In the genomic region with DNA sequence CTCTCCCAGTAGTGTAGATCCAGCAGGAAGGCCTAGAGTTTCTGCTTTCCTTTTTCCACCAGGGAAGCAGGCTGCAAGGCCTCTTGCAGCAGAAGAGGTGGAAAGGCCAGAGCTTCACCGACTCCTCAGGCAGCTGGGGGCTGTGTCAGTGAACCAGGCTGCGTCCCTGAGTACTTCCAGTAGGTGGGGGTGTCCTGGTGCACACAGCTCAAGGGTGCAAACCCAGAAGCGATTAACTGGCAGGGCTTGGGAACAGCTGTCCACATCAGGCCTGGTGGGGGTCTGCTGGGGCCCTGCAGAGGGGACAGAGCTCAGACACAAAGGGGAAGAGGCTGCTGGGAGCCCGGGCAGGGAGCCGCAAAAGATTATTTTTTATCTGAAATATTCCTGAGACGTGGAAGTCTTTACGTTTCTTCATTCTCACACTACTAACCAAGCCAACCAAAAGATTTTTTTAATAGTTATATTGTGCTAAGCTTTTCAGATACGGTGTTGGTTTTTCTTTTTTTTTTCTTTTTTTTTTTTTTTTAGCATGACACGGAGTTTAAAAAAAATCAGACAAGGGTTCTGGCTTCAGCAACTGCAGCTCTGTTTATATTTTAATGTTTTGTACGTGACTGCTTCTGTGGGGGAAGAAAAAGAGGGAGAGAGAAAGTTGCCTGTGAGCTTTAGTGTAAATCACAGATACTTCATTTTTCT, we compare ENCODE assay signal across 8 cellular contexts. TPM values are rescaled to one million over a fixed set of nuclear protein-coding genes. Genes with fewer than 3 reads are reported as not detected.
A peak's percentile ranks its signal among the peaks of the same experiment; 100 is the strongest.
DNase-seq lines count a peak whose midpoint lies in the region; ATAC-seq and TF ChIP-seq lines count a peak whose summit lies in the region.

No MANE protein-coding gene starts in this region.

- peaks cover 28% of the 10 kb centered on the region for H3K4me1 Mint-ChIP-seq in activated CD4-positive, alpha-beta T cell treated with anti-CD3 and anti-CD28 coated beads, Interleukin-2, amount 10 ng/mL, durations not matched to agents 7 days and 5 days

- H3K4me1 ChIP-seq in sigmoid colon = peaks cover 0 to 94% (median 77%) of the 10 kb centered on the region in 4 donors

- intact Hi-C loops in left cardiac atrium (cut with DNase I) = no loop called here
- intact Hi-C loops in sigmoid colon (cut with DNase I) = loop anchor here (2.0 to 10.0 kb wide), 2 partner anchors 653 to 701 kb away; no protein-coding TSS in a partner anchor

- no peak overlapping the region for H3K27ac Mint-ChIP-seq in activated CD4-positive, alpha-beta T cell treated with anti-CD3 and anti-CD28 coated beads, Interleukin-2, amount 10 ng/mL, durations not matched to agents 7 days and 5 days

- no peak for TF ChIP-seq EP300 in sigmoid colon (IDR thresholded peaks at IDR 0.05)

- CTCF ChIA-PET in activated CD4-positive, alpha-beta T cell treated with anti-CD3 and anti-CD28 coated beads, Interleukin-2, amount 10 ng/mL, durations not matched to agents 7 days and 5 days (lab: Charles Lee) = interaction anchor here (0.6 kb wide), 3 partner anchors 9 to 1110 kb away, joined by 3 to 5 read pairs (median 5); no protein-coding TSS in a partner anchor

- no peak overlapping the region for H3K4me3 Mint-ChIP-seq in activated CD4-positive, alpha-beta T cell treated with anti-CD3 and anti-CD28 coated beads, Interleukin-2, amount 10 ng/mL, durations not matched to agents 7 days and 5 days

- peak; percentile 24 for DNase-seq in activated CD4-positive, alpha-beta T cell treated with anti-CD3 and anti-CD28 coated beads, Interleukin-2, amount 10 ng/mL, durations not matched to agents 7 days and 5 days
- DNase-seq in activated CD4-positive, alpha-beta T cell treated with anti-CD3 and anti-CD28 coated beads for 4 hours = no peak
- DNase-seq in left cardiac atrium = peak; percentile 66
- DNase-seq in sigmoid colon = peak; percentile 92
- no peak for DNase-seq in NCI-H1436 (lab: John Stamatoyannopoulos, UW)

- no peaks in the 10 kb centered on the region for H3K36me3 Mint-ChIP-seq in activated CD4-positive, alpha-beta T cell treated with anti-CD3 and anti-CD28 coated beads, Interleukin-2, amount 10 ng/mL, durations not matched to agents 7 days and 5 days (ENCODE audit: low read depth)

- peaks cover 35% of the 10 kb centered on the region for H3K27me3 Mint-ChIP-seq in activated CD4-positive, alpha-beta T cell treated with anti-CD3 and anti-CD28 coated beads, Interleukin-2, amount 10 ng/mL, durations not matched to agents 7 days and 5 days

- TF ChIP-seq POLR2A in sigmoid colon (IDR thresholded peaks at IDR 0.05) = no peak

- H3K27me3 ChIP-seq in sigmoid colon = no peaks in the 10 kb centered on the region

- TF ChIP-seq CTCF in VCaP (conservative IDR thresholded peaks at IDR 0.05) (peak; percentile 46), sigmoid colon (IDR thresholded peaks at IDR 0.05) (peak in 3 of 4 experiments; percentile 66 to 72 (median 69))

- H3K27ac ChIP-seq in VCaP (no peak overlapping the region), sigmoid colon (peak overlapping the region; percentile 72 to 99 (median 82))

- ATAC-seq in left cardiac atrium (peak; percentile 87), GM19455 (IDR thresholded peaks at IDR 0.05; ENCODE audit: unreplicated experiment) (no peak), HG02798 (IDR thresholded peaks at IDR 0.05; ENCODE audit: poor library complexity, unreplicated experiment) (no peak)

- 43 to 47% methylated on average over 10 of the region's 10 CpGs for WGBS in sigmoid colon, 2 donors

- H3K9me3 Mint-ChIP-seq in activated CD4-positive, alpha-beta T cell treated with anti-CD3 and anti-CD28 coated beads, Interleukin-2, amount 10 ng/mL, durations not matched to agents 7 days and 5 days = no peaks in the 10 kb centered on the region

- no peaks in the 10 kb centered on the region for H3K9me3 ChIP-seq in sigmoid colon

- H3K4me3 ChIP-seq in sigmoid colon = peak overlapping the region in 3 of 4 donors; percentile 4 to 25 (median 21)

- POLR2A ChIA-PET in activated CD4-positive, alpha-beta T cell treated with anti-CD3 and anti-CD28 coated beads, Interleukin-2, amount 10 ng/mL, durations not matched to agents 7 days and 5 days (lab: Charles Lee) = interaction anchor here (0.6 kb wide), 1 partner anchor 348 kb away, joined by 4 read pairs; no protein-coding TSS in a partner anchor

- H3K36me3 ChIP-seq in sigmoid colon = no peaks in the 10 kb centered on the region

RNA-seq across cellular contexts. Expression of gene TSHZ3, which starts 11.0 kb away (rescaled TPM):
- 1 to 10 TPM; 1.7 to 1.8 TPM for total RNA-seq in activated CD4-positive, alpha-beta T cell treated with anti-CD3 and anti-CD28 coated beads, Interleukin-2, amount 10 ng/mL, durations not matched to agents 7 days and 5 days
- total RNA-seq in left cardiac atrium (1 to 10 TPM; 4.3 to 5.4 TPM), sigmoid colon (10 to 100 TPM; 16.1 to 27.7 (median 21.2) TPM)
- 1 to 10 TPM in 2 of 3 donors, under 1 TPM in 1; 0.46 to 2.6 (median 1.2) TPM for polyA plus RNA-seq in sigmoid colon

Comparison
In these comparisons a context has a peak if more than half of its experiments do, and no peak if none do; other contexts are left out.
1. DNase-seq: peak in activated CD4-positive, alpha-beta T cell treated with anti-CD3 and anti-CD28 coated beads, Interleukin-2, amount 10 ng/mL, durations not matched to agents 7 days and 5 days (single experiment), left cardiac atrium (single experiment) and sigmoid colon (single experiment); none in activated CD4-positive, alpha-beta T cell treated with anti-CD3 and anti-CD28 coated beads for 4 hours (0 of 2) and NCI-H1436 (single experiment).
2. ATAC-seq: peak in left cardiac atrium (2 of 2); none in GM19455 (single experiment) and HG02798 (single experiment).